1 cellular context compared by ENCODE assay signal in the genomic region with DNA sequence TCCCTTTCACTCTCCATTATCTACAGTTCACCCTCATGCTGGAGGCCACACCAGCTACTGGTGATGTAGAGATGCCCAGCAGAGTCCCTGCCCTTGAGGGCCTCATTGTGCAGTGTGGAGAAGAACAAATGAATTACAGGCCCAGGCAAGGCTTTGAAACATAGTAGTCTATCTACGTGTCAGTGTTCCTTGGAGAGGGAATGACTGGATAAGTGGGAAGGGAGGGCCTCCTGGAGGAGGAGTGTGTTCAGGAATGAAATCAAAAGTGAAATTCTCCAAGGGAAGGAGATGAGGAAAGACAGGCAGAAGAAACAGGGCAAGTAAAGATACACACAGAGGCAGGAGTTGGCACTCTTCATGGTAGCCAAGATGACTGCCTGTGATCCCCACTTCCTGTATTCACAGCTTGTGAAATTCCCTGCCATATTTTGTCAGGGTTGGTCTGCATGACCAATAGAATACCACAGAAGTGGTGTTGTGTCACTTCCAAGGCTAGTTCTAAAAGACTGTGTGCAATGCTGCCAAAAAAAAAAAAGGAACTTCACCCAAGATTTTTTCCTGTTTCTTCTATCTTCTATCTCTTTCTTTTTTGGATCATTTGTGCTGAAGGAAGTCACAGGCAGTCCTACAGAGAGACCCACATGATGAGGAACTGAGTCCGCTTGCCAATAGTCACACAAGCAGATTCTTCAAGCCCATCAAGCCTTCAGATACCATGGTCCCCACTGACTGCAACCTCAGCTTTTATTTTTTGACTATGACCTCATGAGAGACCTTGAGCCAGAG.
TF ChIP-seq lines count a peak whose summit lies in the region.

No MANE protein-coding gene starts in this region.

TF ChIP-seq in SK-N-SH, 30 proteins besides CTCF, POLR2A, EP300 and RAD21 (continued from another document):
- TF ChIP-seq TAF1 (IDR thresholded peaks at IDR 0.05; ENCODE audit: borderline replicate concordance, low read depth, low read length) (no peak), FOSL2 (IDR thresholded peaks at IDR 0.05; ENCODE audit: borderline replicate concordance, low read depth) (no peak), YY1 (IDR thresholded peaks at IDR 0.05; ENCODE audit: low read depth) (no peak), MEF2A (IDR thresholded peaks at IDR 0.05; ENCODE audit: borderline replicate concordance, low read depth) (no peak), JUND (IDR thresholded peaks at IDR 0.05) (no peak)
